18 cellular contexts compared by ENCODE assay signal in the genomic region with DNA sequence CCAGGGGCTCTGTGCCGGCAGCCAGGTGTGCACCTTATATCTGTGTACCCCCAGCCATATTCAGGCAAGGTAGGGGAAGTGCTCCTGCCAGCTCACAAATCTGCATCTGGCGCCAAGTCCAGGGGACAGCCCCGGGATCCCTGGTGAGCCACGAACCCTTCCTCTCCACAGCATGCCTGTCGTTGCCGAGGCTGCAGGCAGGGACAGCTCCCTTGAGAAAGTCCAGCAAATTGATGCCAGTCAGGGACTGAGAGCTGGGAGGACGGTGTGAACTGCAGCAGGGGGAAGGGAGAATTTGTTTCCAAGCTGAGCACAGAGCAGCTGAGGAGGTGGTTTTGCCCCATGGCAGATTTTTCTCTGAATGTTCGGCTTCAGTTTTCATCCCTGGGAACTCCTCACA. TPM values are rescaled to one million over a fixed set of nuclear protein-coding genes. Genes with fewer than 3 reads are reported as not detected.
DNase-seq lines count a peak whose midpoint lies in the region; ATAC-seq and TF ChIP-seq lines count a peak whose summit lies in the region.
"Had no signal": no experiment of that assay in that cellular context is flagged by ENCODE, and none has a peak within 500 bp of the region (broad histone marks: within the 10 kb centered on the region; RNA-seq: fewer than 3 reads in every experiment).

No MANE protein-coding gene starts in this region.

- no peak overlapping the region for H3K4me3 Mint-ChIP-seq in activated CD4-positive, alpha-beta T cell treated with anti-CD3 and anti-CD28 coated beads for 36 hours

- H3K4me1 Mint-ChIP-seq in activated CD4-positive, alpha-beta T cell treated with anti-CD3 and anti-CD28 coated beads for 36 hours, result no peaks in the 10 kb centered on the region

- H3K27ac ChIP-seq in OCI-LY3 (ENCODE audit: low read length) (no peak overlapping the region), heart right ventricle (peak overlapping the region in 1 of 10 donors; percentile 4), muscle layer of duodenum (ENCODE audit: low read length) (peak overlapping the region; percentile 72)
- H3K27ac ChIP-seq: BLaER1, coronary artery, esophagus squamous epithelium had no signal

- POLR2A ChIA-PET in activated CD4-positive, alpha-beta T cell treated with anti-CD3 and anti-CD28 coated beads for 36 hours (lab: Charles Lee), result no interaction called here

- peak in 6 of 8 donors; percentile 54 to 87 (median 73) for ATAC-seq in heart right ventricle
- ATAC-seq in activated CD4-positive, alpha-beta T cell treated with anti-CD3 and anti-CD28 coated beads for 36 hours, result no peak
- ATAC-seq in GM18861 (IDR thresholded peaks at IDR 0.05; ENCODE audit: unreplicated experiment), result no peak
- ATAC-seq in HG03045 (IDR thresholded peaks at IDR 0.05; ENCODE audit: unreplicated experiment), result no peak
- ATAC-seq: sciatic nerve had no signal

- no peaks in the 10 kb centered on the region for H3K27me3 Mint-ChIP-seq in activated CD4-positive, alpha-beta T cell treated with anti-CD3 and anti-CD28 coated beads for 36 hours

- no peaks in the 10 kb centered on the region for H3K27me3 ChIP-seq in OCI-LY3 (ENCODE audit: low read depth, low read length)
- H3K27me3 ChIP-seq in heart right ventricle, result no peaks in the 10 kb centered on the region
- no peaks in the 10 kb centered on the region for H3K27me3 ChIP-seq in muscle layer of duodenum (ENCODE audit: low read depth, low read length)
- H3K27me3 ChIP-seq: BLaER1, esophagus squamous epithelium had no signal

- no peak overlapping the region for H3K9ac ChIP-seq in OCI-LY3 (ENCODE audit: low read length)
- H3K9ac ChIP-seq: BLaER1 had no signal

- peaks cover 4% of the 10 kb centered on the region; the same call in 1 of the 2 replicates for H3K4me1 ChIP-seq in OCI-LY3 (ENCODE audit: low read length)
- peaks cover 0 to 12% (median 0%) of the 10 kb centered on the region in 9 donors for H3K4me1 ChIP-seq in heart right ventricle
- H3K4me1 ChIP-seq in muscle layer of duodenum (ENCODE audit: control insufficient read depth in 1 of 2, insufficient read depth in 2 of 2, low read length in 2 of 2), result no peaks in the 10 kb centered on the region
- H3K4me1 ChIP-seq: BLaER1, esophagus squamous epithelium had no signal

- no peaks in the 10 kb centered on the region for H3K79me2 ChIP-seq in OCI-LY3 (ENCODE audit: low read length)

- H3K4me3 ChIP-seq in OCI-LY3 (ENCODE audit: low read length), result peak overlapping the region; percentile 10; the same call in 1 of the 2 replicates
- no peak overlapping the region for H3K4me3 ChIP-seq in heart right ventricle
- H3K4me3 ChIP-seq in muscle layer of duodenum (ENCODE audit: low read depth in 1 of 2, low read length in 2 of 2), result peak overlapping the region in 1 of 2 donors; percentile 43
- H3K4me3 ChIP-seq: BLaER1, coronary artery, esophagus squamous epithelium had no signal

- no peaks in the 10 kb centered on the region for H3K9me3 ChIP-seq in OCI-LY3 (ENCODE audit: insufficient read depth, low read length)
- no peaks in the 10 kb centered on the region for H3K9me3 ChIP-seq in heart right ventricle
- no peaks in the 10 kb centered on the region for H3K9me3 ChIP-seq in muscle layer of duodenum (ENCODE audit: control insufficient read depth in 1 of 2, low read length in 2 of 2)
- H3K9me3 ChIP-seq: BLaER1, esophagus squamous epithelium had no signal

- H3K4me2 ChIP-seq in OCI-LY3 (ENCODE audit: low read length), result peak overlapping the region; percentile 40
- H3K4me2 ChIP-seq: BLaER1 had no signal

- no peak overlapping the region for H3K27ac Mint-ChIP-seq in activated CD4-positive, alpha-beta T cell treated with anti-CD3 and anti-CD28 coated beads for 36 hours

- H3K36me3 ChIP-seq in OCI-LY3 (replicated peaks; ENCODE audit: low read depth, low read length) (no peaks in the 10 kb centered on the region), heart right ventricle (no peaks in the 10 kb centered on the region), muscle layer of duodenum (ENCODE audit: control insufficient read depth in 1 of 2, insufficient read depth in 2 of 2, low read length in 2 of 2) (no peaks in the 10 kb centered on the region)
- H3K36me3 ChIP-seq: BLaER1, esophagus squamous epithelium had no signal

- intact Hi-C loops in heart right ventricle (cut with DNase I), result no loop called here
- intact Hi-C loops in activated CD4-positive, alpha-beta T cell treated with anti-CD3 and anti-CD28 coated beads for 36 hours (cut with DNase I, micrococcal nuclease), result no loop called here

- H3K9me3 Mint-ChIP-seq in activated CD4-positive, alpha-beta T cell treated with anti-CD3 and anti-CD28 coated beads for 36 hours (ENCODE audit: low read depth), result no peaks in the 10 kb centered on the region

- 39 to 41% methylated on average over 8 of the region's 8 CpGs for WGBS in heart right ventricle, 2 donors

- CTCF ChIA-PET in activated CD4-positive, alpha-beta T cell treated with anti-CD3 and anti-CD28 coated beads for 36 hours (lab: Charles Lee), result interaction anchor here (0.8 kb wide), 1 partner anchor 589 kb away, joined by 3 read pairs; no protein-coding TSS in a partner anchor

- no peaks in the 10 kb centered on the region for H4K20me1 ChIP-seq in OCI-LY3 (ENCODE audit: insufficient read depth, low read length)
- H4K20me1 ChIP-seq: BLaER1 had no signal

- TF ChIP-seq CTCF in OCI-LY3 (IDR thresholded peaks at IDR 0.05; ENCODE audit: low read depth, low read length) (no peak), heart right ventricle (IDR thresholded peaks at IDR 0.05) (no peak)

- H3K36me3 Mint-ChIP-seq in activated CD4-positive, alpha-beta T cell treated with anti-CD3 and anti-CD28 coated beads for 36 hours (ENCODE audit: low read depth), result no peaks in the 10 kb centered on the region

- peak; percentile 31 for DNase-seq in DMS53 treated with DMSO at 0.1 percent for 48 hours (lab: John Stamatoyannopoulos, UW; ENCODE audit: unreplicated experiment)
- DNase-seq in heart right ventricle, result peak in 1 of 2 donors; percentile 16
- DNase-seq in activated CD4-positive, alpha-beta T cell treated with anti-CD3 and anti-CD28 coated beads for 36 hours, result no peak
- no peak for DNase-seq in stimulated activated CD4-positive, alpha-beta T cell treated with anti-CD3 and anti-CD28 coated beads, Interleukin-4, amount 100 ng/mL, for 1 hour
- DNase-seq: activated CD4-positive, alpha-beta T cell treated with anti-CD3 and anti-CD28 coated beads for 1 hour; amniotic stem cell; esophagus squamous epithelium; NCI-H2081 treated with DMSO at 0.1 percent for 48 hours; stimulated activated naive CD4-positive, alpha-beta T cell; SW 1271 had no signal

- peak overlapping the region; percentile 74; the same call in 1 of the 2 replicates for H2AFZ ChIP-seq in OCI-LY3 (ENCODE audit: low read depth, low read length)

RNA-seq across cellular contexts. Expression of a gene that starts 0.9 kb away (rescaled TPM):
- total RNA-seq in heart right ventricle, result under 1 TPM in 3 of 10 donors, not detected in 7; 0.52 to 0.92 (median 0.52) TPM
- under 1 TPM; 0.06 to 0.29 TPM for polyA plus RNA-seq in heart right ventricle
- not detected for total RNA-seq in activated CD4-positive, alpha-beta T cell treated with anti-CD3 and anti-CD28 coated beads for 36 hours
- total RNA-seq: esophagus squamous epithelium, H4, sciatic nerve had no signal

Comparison
In these comparisons a context has a peak if more than half of its experiments do, and no peak if none do; other contexts are left out.
1. ATAC-seq: peak in heart right ventricle (6 of 8); none in activated CD4-positive, alpha-beta T cell treated with anti-CD3 and anti-CD28 coated beads for 36 hours (single experiment), GM18861 (single experiment) and HG03045 (single experiment).